1 cellular context compared by ENCODE assay signal in the genomic region with DNA sequence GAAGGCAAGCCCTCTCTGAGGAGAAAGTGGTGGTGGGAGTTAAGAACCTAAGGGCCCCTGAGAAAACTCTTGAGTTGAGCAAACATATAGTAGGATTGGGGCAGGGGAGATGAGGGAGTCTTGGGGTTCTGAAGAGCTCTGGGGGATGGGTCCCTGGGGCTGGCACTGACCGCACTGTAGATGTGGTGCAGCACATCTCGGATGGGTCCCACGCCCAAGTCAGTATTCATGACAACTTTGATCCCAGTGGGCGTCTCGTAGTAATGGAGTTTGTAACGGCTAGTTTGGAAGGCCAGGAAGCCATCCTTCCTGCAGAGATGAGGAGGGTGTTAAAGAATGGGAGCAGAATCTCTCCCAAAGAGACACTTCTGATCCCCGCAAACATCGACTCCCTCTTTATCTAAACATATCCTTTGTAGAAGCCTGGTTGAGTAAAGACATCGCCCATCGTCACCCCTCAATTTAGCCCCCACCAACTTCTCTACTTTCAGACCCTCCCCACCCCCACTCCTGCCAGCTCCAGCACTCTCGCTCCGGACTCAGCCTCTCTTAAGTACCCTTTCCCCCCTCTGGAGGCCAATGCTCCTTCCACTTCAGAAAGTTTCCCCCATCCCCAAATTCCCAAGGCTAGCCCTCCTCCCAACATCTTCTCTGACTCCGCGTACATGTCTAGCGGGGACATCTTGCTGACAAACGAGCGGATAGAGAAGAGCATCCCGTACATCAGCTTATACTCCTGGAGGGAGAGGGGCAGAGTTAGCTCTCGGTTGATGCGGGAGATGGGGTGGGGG.
TF ChIP-seq lines count a peak whose summit lies in the region.

No MANE protein-coding gene starts in this region.

TF ChIP-seq in IMR-90, 13 proteins besides CTCF, POLR2A, EP300 and RAD21 (continued from another document):
- TF ChIP-seq, protein P1, sequence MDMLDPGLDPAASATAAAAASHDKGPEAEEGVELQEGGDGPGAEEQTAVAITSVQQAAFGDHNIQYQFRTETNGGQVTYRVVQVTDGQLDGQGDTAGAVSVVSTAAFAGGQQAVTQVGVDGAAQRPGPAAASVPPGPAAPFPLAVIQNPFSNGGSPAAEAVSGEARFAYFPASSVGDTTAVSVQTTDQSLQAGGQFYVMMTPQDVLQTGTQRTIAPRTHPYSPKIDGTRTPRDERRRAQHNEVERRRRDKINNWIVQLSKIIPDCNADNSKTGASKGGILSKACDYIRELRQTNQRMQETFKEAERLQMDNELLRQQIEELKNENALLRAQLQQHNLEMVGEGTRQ (IDR thresholded peaks at IDR 0.05; ENCODE audit: low read depth, low read length) = no peak
- no peak for TF ChIP-seq RFX5 (IDR thresholded peaks at IDR 0.05; ENCODE audit: low read depth, low read length)
- no peak for TF ChIP-seq FOS (IDR thresholded peaks at IDR 0.05; ENCODE audit: low read depth, low read length)
- TF ChIP-seq, protein P2, sequence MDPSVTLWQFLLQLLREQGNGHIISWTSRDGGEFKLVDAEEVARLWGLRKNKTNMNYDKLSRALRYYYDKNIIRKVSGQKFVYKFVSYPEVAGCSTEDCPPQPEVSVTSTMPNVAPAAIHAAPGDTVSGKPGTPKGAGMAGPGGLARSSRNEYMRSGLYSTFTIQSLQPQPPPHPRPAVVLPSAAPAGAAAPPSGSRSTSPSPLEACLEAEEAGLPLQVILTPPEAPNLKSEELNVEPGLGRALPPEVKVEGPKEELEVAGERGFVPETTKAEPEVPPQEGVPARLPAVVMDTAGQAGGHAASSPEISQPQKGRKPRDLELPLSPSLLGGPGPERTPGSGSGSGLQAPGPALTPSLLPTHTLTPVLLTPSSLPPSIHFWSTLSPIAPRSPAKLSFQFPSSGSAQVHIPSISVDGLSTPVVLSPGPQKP (IDR thresholded peaks at IDR 0.05; ENCODE audit: borderline replicate concordance, low read depth, low read length) = no peak
- TF ChIP-seq CHD1 (IDR thresholded peaks at IDR 0.05; ENCODE audit: low read depth, low read length) = no peak
- TF ChIP-seq BHLHE40 (IDR thresholded peaks at IDR 0.05; ENCODE audit: low read depth, low read length) = no peak
- TF ChIP-seq RCOR1 (IDR thresholded peaks at IDR 0.05; ENCODE audit: insufficient replicate concordance, low read length) = no peak
- TF ChIP-seq CEBPB (IDR thresholded peaks at IDR 0.05; ENCODE audit: low read depth, low read length) = no peak
